In genomic region chr2:235618039-235618438, GRCh38 we compare ENCODE assay signal across 20 cellular contexts.
DNase-seq lines count a peak whose midpoint lies in the region; ATAC-seq, FAIRE-seq and TF ChIP-seq lines count a peak whose summit lies in the region.
"Had no signal": no experiment of that assay in that cellular context is flagged by ENCODE, and none has a peak within 500 bp of the region (broad histone marks: within the 10 kb centered on the region; RNA-seq: fewer than 3 reads in every experiment).

No MANE protein-coding gene starts in this region.

- TF ChIP-seq POLR2A in H54 (IDR thresholded peaks at IDR 0.05; ENCODE audit: low read depth, low read length): no peak
- TF ChIP-seq POLR2A in esophagus muscularis mucosa (IDR thresholded peaks at IDR 0.05; ENCODE audit: low read depth): no peak

- peaks cover 3% of the 10 kb centered on the region; the same call in 1 of the 2 replicates for H3K27me3 Mint-ChIP-seq in HFFc6 (ENCODE audit: insufficient read depth)

- no peak for TF ChIP-seq EP300 in esophagus muscularis mucosa (IDR thresholded peaks at IDR 0.05)

- H2BK15ac ChIP-seq in mesenchymal stem cell (ENCODE audit: low read depth, poor library complexity, severe bottlenecking): no peak overlapping the region

- H2AK5ac ChIP-seq in mesenchymal stem cell (ENCODE audit: low read length, severe bottlenecking): no peak overlapping the region

- H2BK12ac ChIP-seq in mesenchymal stem cell (ENCODE audit: low read length in 2 of 2): no peak overlapping the region

- H4K8ac ChIP-seq in mesenchymal stem cell (ENCODE audit: low read length): peak overlapping the region; percentile 45

- H3K27ac Mint-ChIP-seq in HFFc6: peak overlapping the region; percentile 17
- H3K27ac Mint-ChIP-seq: B cell; naive thymus-derived CD4-positive, alpha-beta T cell had no signal

- H3K4me1 ChIP-seq in mesenchymal stem cell (ENCODE audit: control insufficient read depth, insufficient read depth, low read depth, low read length) (peaks cover 20% of the 10 kb centered on the region), esophagus muscularis mucosa (peaks cover 19 to 49% (median 38%) of the 10 kb centered on the region in 4 donors)

- TF ChIP-seq CTCF in AG04449 (IDR thresholded peaks at IDR 0.05; ENCODE audit: insufficient read depth, low read length, missing control alignments) (no peak), HFFc6 (IDR thresholded peaks at IDR 0.05) (no peak), esophagus muscularis mucosa (IDR thresholded peaks at IDR 0.05) (no peak)

- H3K18ac ChIP-seq in mesenchymal stem cell (ENCODE audit: low read depth in 1 of 2, low read length in 2 of 2): no peak overlapping the region

- H2BK120ac ChIP-seq in mesenchymal stem cell (ENCODE audit: low read depth, low read length): no peak overlapping the region

- H4K91ac ChIP-seq in mesenchymal stem cell (ENCODE audit: low read length): no peak overlapping the region

- DNase-seq in AG04449 (ENCODE audit: low read depth, low spot score) (peak; percentile 44), HFFc6 (peak; percentile 64), caudate nucleus (lab: John Stamatoyannopoulos, UW) (no peak), mesenchymal stem cell (peak; percentile 73), H54 (ENCODE audit: insufficient read length, low spot score) (no peak), putamen (ENCODE audit: low spot score) (no peak), esophagus muscularis mucosa (ENCODE audit: extremely low spot score) (no peak)
- DNase-seq: activated gamma-delta T cell; central memory CD4-positive, alpha-beta T cell; DMS153; Karpas-422; naive thymus-derived CD4-positive, alpha-beta T cell; NCI-H1694; NCI-H510A; stimulated activated CD4-positive, alpha-beta T cell treated with anti-CD3 and anti-CD28 coated beads, Interleukin-4, amount 100 ng/mL, for 4 hours; WERI-Rb-1 had no signal

- H3K14ac ChIP-seq in mesenchymal stem cell (ENCODE audit: low read length in 2 of 2): no peak overlapping the region

- no peak overlapping the region; the same call in 1 of the 2 replicates for H3K4me3 Mint-ChIP-seq in HFFc6
- H3K4me3 Mint-ChIP-seq: B cell; naive thymus-derived CD4-positive, alpha-beta T cell had no signal

- peak overlapping the region; percentile 87 for H3K9ac ChIP-seq in mesenchymal stem cell (ENCODE audit: low read length)

- H3K23ac ChIP-seq in mesenchymal stem cell (ENCODE audit: low read length in 2 of 2): no peak overlapping the region

- no peak overlapping the region for H3K4me3 ChIP-seq in AG04449 (ENCODE audit: low read depth, low read length)
- H3K4me3 ChIP-seq in mesenchymal stem cell (ENCODE audit: insufficient read depth in 1 of 2, low read depth in 1 of 2, low read length in 2 of 2): peak overlapping the region in 1 of 2 experiments; percentile 35
- no peak overlapping the region for H3K4me3 ChIP-seq in esophagus muscularis mucosa

- CTCF ChIA-PET in AG04449 (lab: Yijun Ruan, JAX): interaction anchor here (1.0 to 1.6 kb wide), 6 partner anchors 11 to 130 kb away, joined by 3 to 6 read pairs (median 4); no protein-coding TSS in a partner anchor

- no peak overlapping the region for H3K4ac ChIP-seq in mesenchymal stem cell (ENCODE audit: low read depth in 1 of 2, low read length in 2 of 2)

- no peak overlapping the region for H2BK5ac ChIP-seq in mesenchymal stem cell (ENCODE audit: low read depth, low read length, poor library complexity, severe bottlenecking)

- POLR2A ChIA-PET in AG04449 (lab: Yijun Ruan, JAX): interaction anchor here (1.1 kb wide), 1 partner anchor 97 kb away, joined by 3 read pairs; no protein-coding TSS in a partner anchor

- H3K36me3 ChIP-seq in mesenchymal stem cell (ENCODE audit: control insufficient read depth in 1 of 2, insufficient read depth in 2 of 2, low read depth in 1 of 2, low read length in 2 of 2): peaks cover 0 to 3% of the 10 kb centered on the region in 2 experiments
- no peaks in the 10 kb centered on the region for H3K36me3 ChIP-seq in esophagus muscularis mucosa
- H3K36me3 ChIP-seq: WERI-Rb-1 had no signal

- H3K36me3 Mint-ChIP-seq in HFFc6 (ENCODE audit: low read depth): no peaks in the 10 kb centered on the region
- H3K36me3 Mint-ChIP-seq: naive thymus-derived CD4-positive, alpha-beta T cell had no signal

- no peak overlapping the region for H2AFZ ChIP-seq in mesenchymal stem cell (ENCODE audit: low read depth, low read length)

- peaks cover 46% of the 10 kb centered on the region for H3K79me1 ChIP-seq in mesenchymal stem cell (replicated peaks; ENCODE audit: low read length, poor library complexity, severe bottlenecking)

- intact Hi-C loops in esophagus muscularis mucosa (cut with DNase I): no loop called here

- H3K4me2 ChIP-seq in mesenchymal stem cell (ENCODE audit: low read length, poor library complexity, severe bottlenecking): no peak overlapping the region

- H3K9me3 Mint-ChIP-seq in HFFc6: no peaks in the 10 kb centered on the region

- peak overlapping the region; percentile 63 for H3K27ac ChIP-seq in caudate nucleus (ENCODE audit: low read depth, low read length)
- peak overlapping the region; percentile 33 for H3K27ac ChIP-seq in mesenchymal stem cell (ENCODE audit: low read length, poor library complexity, severe bottlenecking)
- H3K27ac ChIP-seq in esophagus muscularis mucosa (replicated peaks in 1 of 4): no peak overlapping the region
- H3K27ac ChIP-seq: WERI-Rb-1 had no signal

- H3K27me3 ChIP-seq in mesenchymal stem cell (ENCODE audit: control insufficient read depth in 1 of 2, insufficient read depth in 1 of 2, low read length in 2 of 2): no peaks in the 10 kb centered on the region
- H3K27me3 ChIP-seq in esophagus muscularis mucosa: no peaks in the 10 kb centered on the region

- peaks cover 53% of the 10 kb centered on the region for H3K4me1 Mint-ChIP-seq in HFFc6 (ENCODE audit: low read depth)
- H3K4me1 Mint-ChIP-seq: naive thymus-derived CD4-positive, alpha-beta T cell had no signal

- no peak for ATAC-seq in HG03280 (IDR thresholded peaks at IDR 0.05; ENCODE audit: unreplicated experiment)
- ATAC-seq: left lobe of liver; naive thymus-derived CD4-positive, alpha-beta T cell had no signal

- FAIRE-seq in H54 (lab: Jason Lieb, UNC): no peak
- FAIRE-seq: urothelium cell line had no signal

- 87% methylated on average over 6 of the region's 7 CpGs for WGBS in mesenchymal stem cell
- WGBS in esophagus muscularis mucosa: 90% methylated on average over 7 of the region's 7 CpGs

- H3K9me3 ChIP-seq in mesenchymal stem cell (ENCODE audit: control insufficient read depth, low read length) (no peaks in the 10 kb centered on the region), esophagus muscularis mucosa (no peaks in the 10 kb centered on the region)

Comparison
In these comparisons a context has a peak if more than half of its experiments do, and no peak if none do; other contexts are left out.
1. DNase-seq: peak in AG04449 (single experiment), HFFc6 (single experiment) and mesenchymal stem cell (single experiment); none in caudate nucleus (0 of 61), H54 (single experiment), putamen (single experiment) and esophagus muscularis mucosa (single experiment).
2. H3K27ac ChIP-seq: peak in caudate nucleus (single experiment) and mesenchymal stem cell (single experiment); none in esophagus muscularis mucosa (0 of 4).